36 cellular contexts compared by ENCODE assay signal in the genomic region with DNA sequence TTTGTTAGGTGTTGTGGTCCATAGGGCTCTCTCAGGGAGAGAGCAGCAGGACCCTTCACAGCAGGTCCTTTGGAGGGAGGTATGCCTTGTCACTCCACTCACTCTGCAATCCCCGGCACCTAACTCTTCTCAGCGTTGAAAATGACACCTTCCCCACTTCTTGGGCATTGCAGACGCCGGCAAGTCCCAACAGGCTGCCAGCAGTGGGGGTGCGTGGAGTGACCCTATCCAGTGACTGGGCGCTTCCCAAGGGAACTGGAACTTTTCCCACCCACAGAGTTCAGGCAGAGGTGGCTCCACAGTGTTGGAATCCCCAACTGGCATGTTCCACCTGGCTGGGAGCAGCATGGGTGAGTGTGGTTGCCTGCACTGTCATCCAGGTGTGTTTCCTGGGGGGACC.
"Had no signal": no experiment of that assay in that cellular context is flagged by ENCODE, and none has a peak within 500 bp of the region (broad histone marks: within the 10 kb centered on the region; RNA-seq: fewer than 3 reads in every experiment).

No MANE protein-coding gene starts in this region.

- H3K4me3 ChIP-seq: MG63 had no signal

- H3K27me3 ChIP-seq: MG63 had no signal

- H3K9me3 ChIP-seq: MG63 had no signal

- H3K36me3 ChIP-seq: MG63 had no signal

- DNase-seq: Karpas-422, Kasumi-1, MG63, MM.1S, MV-4-11, NCI-H1048, NCI-H1092, NCI-H1092 treated with DMSO at 0.1 percent for 48 hours, NCI-H1105, NCI-H1105 treated with DMSO at 0.1 percent for 48 hours, NCI-H1417, NCI-H1417 treated with DMSO at 0.1 percent for 48 hours, NCI-H1436, NCI-H1436 treated with DMSO at 0.1 percent for 48 hours, NCI-H146, NCI-H1694, NCI-H1694 treated with DMSO at 0.1 percent for 48 hours, NCI-H187, NCI-H187 treated with DMSO at 0.1 percent for 48 hours, NCI-H1930, NCI-H2029, NCI-H2029 treated with DMSO at 0.1 percent for 48 hours, NCI-H2081, NCI-H2081 treated with DMSO at 0.1 percent for 48 hours, NCI-H2107, NCI-H2171, NCI-H2171 treated with DMSO at 0.1 percent for 48 hours, NCI-H2227 treated with DMSO at 0.1 percent for 48 hours, NCI-H226, NCI-H345, NCI-H446, NCI-H446 treated with DMSO at 0.1 percent for 48 hours, NCI-H510A, NCI-H510A treated with DMSO at 0.1 percent for 48 hours, NCI-H524, NCI-H524 treated with DMSO at 0.1 percent for 48 hours had no signal
